ENCODE assay signal across 1 cellular context in the genomic region with DNA sequence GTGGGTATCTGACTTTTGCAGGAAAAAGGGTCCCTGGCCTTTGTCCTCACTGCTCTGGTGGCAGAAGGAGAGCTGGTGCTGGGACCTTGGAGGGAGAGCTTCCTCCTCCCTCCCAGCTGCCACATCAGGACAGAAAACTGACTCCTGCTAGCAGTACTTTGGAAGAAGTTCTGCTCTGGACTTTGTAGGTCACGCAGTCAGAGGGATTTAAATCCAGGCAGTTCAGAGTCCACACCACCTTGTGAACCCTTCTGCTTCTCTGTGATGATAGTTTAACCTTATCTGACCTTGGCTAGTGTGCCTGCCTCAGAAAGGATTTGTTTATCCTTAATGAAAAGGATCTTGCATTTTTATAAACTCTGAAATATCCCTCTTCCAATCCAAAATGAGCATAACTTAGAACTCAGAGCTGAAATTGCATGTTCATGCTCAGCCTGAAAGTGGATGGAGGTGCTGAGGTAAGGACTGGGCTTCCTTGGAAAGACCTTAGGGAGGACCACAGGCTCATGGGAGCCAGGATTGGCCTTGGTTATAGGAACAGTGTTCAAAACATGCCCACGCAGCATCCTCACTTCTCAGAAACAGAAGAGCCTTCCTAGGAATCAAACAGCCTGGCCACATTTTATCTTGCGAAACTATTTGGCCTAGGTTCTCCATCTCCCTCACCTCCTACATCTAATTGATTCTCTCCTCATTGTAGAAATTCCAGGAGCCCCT.
TF ChIP-seq lines count a peak whose summit lies in the region.

No MANE protein-coding gene starts in this region.

TF ChIP-seq in endothelial cell of umbilical vein, 7 proteins besides CTCF, POLR2A, EP300 and RAD21:
- TF ChIP-seq GATA2 (IDR thresholded peaks at IDR 0.05; ENCODE audit: insufficient read depth, insufficient read length, low read depth, low read length): no peak
- TF ChIP-seq, protein P1, sequence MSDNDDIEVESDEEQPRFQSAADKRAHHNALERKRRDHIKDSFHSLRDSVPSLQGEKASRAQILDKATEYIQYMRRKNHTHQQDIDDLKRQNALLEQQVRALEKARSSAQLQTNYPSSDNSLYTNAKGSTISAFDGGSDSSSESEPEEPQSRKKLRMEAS (IDR thresholded peaks at IDR 0.05; ENCODE audit: insufficient read depth, insufficient read length): no peak
- TF ChIP-seq FOS (IDR thresholded peaks at IDR 0.05; ENCODE audit: borderline replicate concordance, insufficient read depth, low read length): no peak
- no peak for TF ChIP-seq JUN (IDR thresholded peaks at IDR 0.05; ENCODE audit: borderline replicate concordance, insufficient read depth, insufficient read length, low read depth)
- no peak for TF ChIP-seq EZH2 (IDR thresholded peaks at IDR 0.05; ENCODE audit: borderline replicate concordance, low read depth, low read length, severe bottlenecking)
- no peak for TF ChIP-seq MYC (IDR thresholded peaks at IDR 0.05; ENCODE audit: low read depth, low read length)
- no peak for TF ChIP-seq POLR2AphosphoS5 (IDR thresholded peaks at IDR 0.05; ENCODE audit: insufficient read depth, low read depth, low read length)
